In genomic region chr11:107834995-107835394, GRCh38 we compare ENCODE assay signal across 20 cellular contexts.
"Had no signal": no experiment of that assay in that cellular context is flagged by ENCODE, and none has a peak within 500 bp of the region (broad histone marks: within the 10 kb centered on the region; RNA-seq: fewer than 3 reads in every experiment).

No MANE protein-coding gene starts in this region.

- H3K4me3 ChIP-seq: sigmoid colon, testis had no signal

- H2AFZ ChIP-seq: parathyroid adenoma had no signal

- H3K4me3 Mint-ChIP-seq: activated CD4-positive, alpha-beta T cell treated with anti-CD3 and anti-CD28 coated beads, Interleukin-2, amount 10 ng/mL, durations not matched to agents 7 days and 5 days; activated CD8-positive, alpha-beta T cell treated with anti-CD3 and anti-CD28 coated beads, Interleukin-2, amount 10 ng/mL, durations not matched to agents 7 days and 5 days; activated naive CD4-positive, alpha-beta T cell treated with anti-CD3 and anti-CD28 coated beads, Interleukin-2, amount 10 ng/mL, durations not matched to agents 7 days and 5 days; activated naive CD8-positive, alpha-beta T cell treated with anti-CD3 and anti-CD28 coated beads, Interleukin-2, amount 50 U/mL, for 24 hours; activated T-cell treated with anti-CD3 and anti-CD28 coated beads, Interleukin-2, amount 50 U/mL, for 4 hours; natural killer cell treated with Interleukin-12 subunit alpha and Interleukin-12 subunit beta and Interleukin-15 and Interleukin-18, amount 100 ng/mL, for 72 hours; stimulated activated effector memory CD8-positive, alpha-beta T cell treated with anti-CD3 and anti-CD28 coated beads, Interleukin-12 subunit alpha, Interleukin-12 subunit beta, amount 100 ng/mL, for 72 hours; type B pancreatic cell had no signal

- H3K9me3 ChIP-seq: sigmoid colon, testis had no signal

- DNase-seq: activated CD4-positive, alpha-beta T cell treated with anti-CD3 and anti-CD28 coated beads, Interleukin-2, amount 10 ng/mL, durations not matched to agents 7 days and 5 days; activated CD8-positive, alpha-beta T cell treated with anti-CD3 and anti-CD28 coated beads, Interleukin-2, amount 10 ng/mL, durations not matched to agents 7 days and 5 days; activated naive CD4-positive, alpha-beta T cell treated with anti-CD3 and anti-CD28 coated beads, Interleukin-2, amount 10 ng/mL, durations not matched to agents 7 days and 5 days; activated naive CD8-positive, alpha-beta T cell treated with anti-CD3 and anti-CD28 coated beads, Interleukin-2, amount 50 U/mL, for 24 hours; activated T-cell treated with anti-CD3 and anti-CD28 coated beads, Interleukin-2, amount 50 U/mL, for 4 hours; anterior cingulate cortex; brain microvascular endothelial cell; central memory CD4-positive, alpha-beta T cell; erythroblast; foreskin melanocyte; mesenchymal stem cell; sigmoid colon; stimulated activated CD4-positive, alpha-beta T cell treated with anti-CD3 and anti-CD28 coated beads, Interleukin-4, amount 100 ng/mL, for 24 hours; T-helper 1 cell; testis had no signal

- ATAC-seq: activated CD4-positive, CD25-positive, alpha-beta regulatory T cell treated with anti-CD3 and anti-CD28 coated beads, Interleukin-2, amount 50 U/mL, for 24 hours; activated CD8-positive, alpha-beta T cell treated with anti-CD3 and anti-CD28 coated beads, Interleukin-2, amount 10 ng/mL, durations not matched to agents 7 days and 5 days; activated naive CD8-positive, alpha-beta T cell treated with anti-CD3 and anti-CD28 coated beads, Interleukin-2, amount 50 U/mL, for 24 hours; activated T-cell treated with anti-CD3 and anti-CD28 coated beads, Interleukin-2, amount 50 U/mL, for 4 hours; natural killer cell treated with Interleukin-12 subunit alpha and Interleukin-12 subunit beta and Interleukin-15 and Interleukin-18, amount 100 ng/mL, for 72 hours; stimulated activated effector memory CD8-positive, alpha-beta T cell treated with anti-CD3 and anti-CD28 coated beads, Interleukin-12 subunit alpha, Interleukin-12 subunit beta, amount 100 ng/mL, for 72 hours had no signal

- H3K27ac Mint-ChIP-seq: activated CD4-positive, alpha-beta T cell treated with anti-CD3 and anti-CD28 coated beads, Interleukin-2, amount 10 ng/mL, durations not matched to agents 7 days and 5 days; activated CD8-positive, alpha-beta T cell treated with anti-CD3 and anti-CD28 coated beads, Interleukin-2, amount 10 ng/mL, durations not matched to agents 7 days and 5 days; activated naive CD4-positive, alpha-beta T cell treated with anti-CD3 and anti-CD28 coated beads, Interleukin-2, amount 10 ng/mL, durations not matched to agents 7 days and 5 days; activated naive CD8-positive, alpha-beta T cell treated with anti-CD3 and anti-CD28 coated beads, Interleukin-2, amount 50 U/mL, for 24 hours; natural killer cell treated with Interleukin-12 subunit alpha and Interleukin-12 subunit beta and Interleukin-15 and Interleukin-18, amount 100 ng/mL, for 72 hours; stimulated activated effector memory CD8-positive, alpha-beta T cell treated with anti-CD3 and anti-CD28 coated beads, Interleukin-12 subunit alpha, Interleukin-12 subunit beta, amount 100 ng/mL, for 72 hours; type B pancreatic cell had no signal

- H3K27ac ChIP-seq: brain microvascular endothelial cell, parathyroid adenoma, sigmoid colon, testis had no signal

- H3K36me3 ChIP-seq: brain microvascular endothelial cell, sigmoid colon had no signal

- H3K27me3 Mint-ChIP-seq: activated CD4-positive, alpha-beta T cell treated with anti-CD3 and anti-CD28 coated beads, Interleukin-2, amount 10 ng/mL, durations not matched to agents 7 days and 5 days; activated naive CD4-positive, alpha-beta T cell treated with anti-CD3 and anti-CD28 coated beads, Interleukin-2, amount 10 ng/mL, durations not matched to agents 7 days and 5 days; activated naive CD8-positive, alpha-beta T cell treated with anti-CD3 and anti-CD28 coated beads, Interleukin-2, amount 50 U/mL, for 24 hours; natural killer cell treated with Interleukin-12 subunit alpha and Interleukin-12 subunit beta and Interleukin-15 and Interleukin-18, amount 100 ng/mL, for 72 hours; type B pancreatic cell had no signal

- H3K27me3 ChIP-seq: brain microvascular endothelial cell, sigmoid colon, testis had no signal

- H3K4me1 ChIP-seq: parathyroid adenoma had no signal

- H3K36me3 Mint-ChIP-seq: activated naive CD4-positive, alpha-beta T cell treated with anti-CD3 and anti-CD28 coated beads, Interleukin-2, amount 10 ng/mL, durations not matched to agents 7 days and 5 days; natural killer cell treated with Interleukin-12 subunit alpha and Interleukin-12 subunit beta and Interleukin-15 and Interleukin-18, amount 100 ng/mL, for 72 hours; type B pancreatic cell had no signal

- H3K9me3 Mint-ChIP-seq: activated CD4-positive, alpha-beta T cell treated with anti-CD3 and anti-CD28 coated beads, Interleukin-2, amount 10 ng/mL, durations not matched to agents 7 days and 5 days; activated naive CD4-positive, alpha-beta T cell treated with anti-CD3 and anti-CD28 coated beads, Interleukin-2, amount 10 ng/mL, durations not matched to agents 7 days and 5 days; activated naive CD8-positive, alpha-beta T cell treated with anti-CD3 and anti-CD28 coated beads, Interleukin-2, amount 50 U/mL, for 24 hours; activated T-cell treated with anti-CD3 and anti-CD28 coated beads, Interleukin-2, amount 50 U/mL, for 4 hours; natural killer cell treated with Interleukin-12 subunit alpha and Interleukin-12 subunit beta and Interleukin-15 and Interleukin-18, amount 100 ng/mL, for 72 hours; stimulated activated effector memory CD8-positive, alpha-beta T cell treated with anti-CD3 and anti-CD28 coated beads, Interleukin-12 subunit alpha, Interleukin-12 subunit beta, amount 100 ng/mL, for 72 hours; type B pancreatic cell had no signal
